ENCODE assay signal across 8 cellular contexts in genomic region chr6:135909737-135910387, GRCh38.
DNase-seq lines count a peak whose midpoint lies in the region; ATAC-seq and TF ChIP-seq lines count a peak whose summit lies in the region.

No MANE protein-coding gene starts in this region.

- DNase-seq in AG20443 (ENCODE audit: low spot score), result peak; percentile 27
- peak; percentile 30 for DNase-seq in NCI-H2196 (lab: John Stamatoyannopoulos, UW; ENCODE audit: unreplicated experiment)
- DNase-seq in activated CD4-positive, alpha-beta T cell treated with anti-CD3 and anti-CD28 coated beads for 24 hours (ENCODE audit: low read depth in 2 of 2), result peak; percentile 6 to 62
- peak; percentile 4 to 42 (median 15) for DNase-seq in effector memory CD4-positive, alpha-beta T cell
- DNase-seq in nephron progenitor cell, result peak; percentile 38
- DNase-seq in putamen (ENCODE audit: low spot score), result no peak

- H3K4me3 Mint-ChIP-seq in nephron progenitor cell, result no peak overlapping the region

- H3K27me3 ChIP-seq in effector memory CD4-positive, alpha-beta T cell (replicated peaks; ENCODE audit: control insufficient read depth, insufficient read depth, low read length, poor library complexity, severe bottlenecking), result no peaks in the 10 kb centered on the region

- H3K36me3 ChIP-seq in effector memory CD4-positive, alpha-beta T cell (ENCODE audit: control insufficient read depth, insufficient read depth, low read length), result no peaks in the 10 kb centered on the region

- H3K4me1 ChIP-seq in effector memory CD4-positive, alpha-beta T cell (ENCODE audit: control insufficient read depth, insufficient read depth, low read length, poor library complexity, severe bottlenecking), result no peaks in the 10 kb centered on the region

- no peak overlapping the region for H3K27ac Mint-ChIP-seq in nephron progenitor cell

- H3K27ac ChIP-seq in effector memory CD4-positive, alpha-beta T cell (ENCODE audit: insufficient read depth, low read length, poor library complexity, severe bottlenecking), result no peak overlapping the region

- no peaks in the 10 kb centered on the region for H3K27me3 Mint-ChIP-seq in nephron progenitor cell (ENCODE audit: low read depth, poor library complexity)

- ATAC-seq in GM18868 (IDR thresholded peaks at IDR 0.05; ENCODE audit: unreplicated experiment), result peak; percentile 78
- ATAC-seq in HG03066 (IDR thresholded peaks at IDR 0.05; ENCODE audit: low read depth, unreplicated experiment), result peak; percentile 92

- no peaks in the 10 kb centered on the region for H3K9me3 ChIP-seq in effector memory CD4-positive, alpha-beta T cell (ENCODE audit: control insufficient read depth, low read length)

- TF ChIP-seq CTCF in nephron progenitor cell (IDR thresholded peaks at IDR 0.05), result peak; percentile 55

- no peaks in the 10 kb centered on the region for H3K9me3 Mint-ChIP-seq in nephron progenitor cell

- no peak overlapping the region for H3K4me3 ChIP-seq in effector memory CD4-positive, alpha-beta T cell (ENCODE audit: insufficient read depth, low read depth, low read length, poor library complexity, severe bottlenecking)

- H3K4me1 Mint-ChIP-seq in nephron progenitor cell, result no peaks in the 10 kb centered on the region

- H3K36me3 Mint-ChIP-seq in nephron progenitor cell (ENCODE audit: low read depth), result no peaks in the 10 kb centered on the region
